In genomic region chr11:84720706-84721402, GRCh38 we compare ENCODE assay signal across 8 cellular contexts.
DNase-seq lines count a peak whose midpoint lies in the region; ATAC-seq, FAIRE-seq and TF ChIP-seq lines count a peak whose summit lies in the region.

No MANE protein-coding gene starts in this region.

- POLR2A ChIA-PET in HepG2 (lab: Yijun Ruan, JAX), result no interaction called here

- H3K4me3 ChIP-seq in liver (ENCODE audit: low read depth in 1 of 3, low read length in 3 of 3), result peak overlapping the region in 2 of 3 donors; percentile 41 to 59
- no peak overlapping the region for H3K4me3 ChIP-seq in HepG2 (replicated peaks in 1 of 3; ENCODE audit: insufficient read depth in 1 of 3, low read depth in 2 of 3, low read length in 3 of 3)
- peak overlapping the region; percentile 29 to 44 (median 35) for H3K4me3 ChIP-seq in right lobe of liver

- TF ChIP-seq EP300 in HepG2 (IDR thresholded peaks at IDR 0.05; ENCODE audit: low read depth in 2 of 2, low read length in 2 of 2) (no peak), HepG2 (CRISPR knock-in tag; IDR thresholded peaks at IDR 0.05; ENCODE audit: borderline replicate concordance) (no peak)

- H3K4me1 ChIP-seq in liver (ENCODE audit: control insufficient read depth in 4 of 4, insufficient read depth in 4 of 4, low read length in 3 of 4) (peaks cover 0 to 11% (median 8%) of the 10 kb centered on the region in 4 donors), HepG2 (ENCODE audit: insufficient read depth, low read length) (no peaks in the 10 kb centered on the region), right lobe of liver (peaks cover 0 to 5% (median 0%) of the 10 kb centered on the region in 4 donors)

- TF ChIP-seq POLR2A in HepG2 (IDR thresholded peaks at IDR 0.05; ENCODE audit: insufficient read depth in 1 of 2, low read depth in 2 of 2, low read length in 2 of 2), result no peak
- TF ChIP-seq POLR2A in right lobe of liver (IDR thresholded peaks at IDR 0.05), result no peak

- WGBS in liver, result 4% methylated on average over 29 of the region's 29 CpGs
- 21% methylated on average over 7 of the region's 29 CpGs for WGBS in HepG2 (ENCODE audit: low lambda C conversion rate)
- 3% methylated on average over 19 of the region's 29 CpGs for WGBS in right lobe of liver (ENCODE audit: insufficient coverage, low coverage, low lambda C conversion rate, missing lambda C conversion rate)

- H4K20me1 ChIP-seq in HepG2 (ENCODE audit: insufficient read depth, low read length), result no peaks in the 10 kb centered on the region

- intact Hi-C loops in HepG2 (cut with micrococcal nuclease; ENCODE audit: unreplicated experiment) (no loop called here), right lobe of liver (cut with DNase I) (no loop called here)

- H3K27ac ChIP-seq in liver (ENCODE audit: low read depth in 1 of 2, low read length in 2 of 2), result no peak overlapping the region
- no peak overlapping the region for H3K27ac ChIP-seq in HepG2 (ENCODE audit: extremely low read length, insufficient read depth, low read length)
- H3K27ac ChIP-seq in right lobe of liver, result no peak overlapping the region
- no peak overlapping the region for H3K27ac ChIP-seq in substantia nigra (ENCODE audit: low read depth, low read length, poor library complexity, severe bottlenecking)

- H3K9me3 ChIP-seq in liver (ENCODE audit: control insufficient read depth in 4 of 4, low read length in 3 of 4) (no peaks in the 10 kb centered on the region), HepG2 (ENCODE audit: low read length) (no peaks in the 10 kb centered on the region), right lobe of liver (no peaks in the 10 kb centered on the region)

- DNase-seq in HepG2 (ENCODE audit: low spot score) (no peak), astrocyte of the hippocampus (ENCODE audit: low read depth, low spot score) (peak; percentile 43), right lobe of liver (peak in 2 of 3 donors; percentile 28 to 57), substantia nigra (lab: John Stamatoyannopoulos, UW) (peak in 33 of 49 donors; percentile 4 to 92 (median 19)), RCC 7860 (ENCODE audit: low spot score) (no peak), GM19238 (ENCODE audit: insufficient read length, low spot score) (no peak), DMS153 (lab: John Stamatoyannopoulos, UW) (no peak)

- CTCF ChIA-PET in HepG2 (lab: Yijun Ruan, JAX; ENCODE audit: low intra/inter-chr PET ratio, low total read pairs), result no interaction called here

- no peak for TF ChIP-seq CTCF in liver (IDR thresholded peaks at IDR 0.05; ENCODE audit: low read depth, low read length, missing input control)
- no peak for TF ChIP-seq CTCF in HepG2 (CRISPR knock-in tag; IDR thresholded peaks at IDR 0.05)
- no peak for TF ChIP-seq CTCF in right lobe of liver (IDR thresholded peaks at IDR 0.05)

- in situ Hi-C loops in HepG2 (cut with HindIII; ENCODE audit: extremely low pct_ligation_motif_present, low pct_unique_long_range_greater_than_20kb), result no loop called here

- no TSS peak for BruUV-seq in HepG2 (replicated peaks; lab: Mats Ljungman, UMichigan)

- no peaks in the 10 kb centered on the region for H3K79me2 ChIP-seq in HepG2 (ENCODE audit: insufficient read depth, low read length)

- H3K4me2 ChIP-seq in HepG2 (ENCODE audit: low read depth, low read length), result no peak overlapping the region

- H3K36me3 ChIP-seq in liver (ENCODE audit: control insufficient read depth in 4 of 4, insufficient read depth in 3 of 4, low read depth in 1 of 4, low read length in 3 of 4), result no peaks in the 10 kb centered on the region
- no peaks in the 10 kb centered on the region for H3K36me3 ChIP-seq in HepG2 (replicated peaks in 1 of 2; ENCODE audit: control insufficient read depth in 1 of 2, insufficient read depth in 2 of 2, low read length in 2 of 2)
- H3K36me3 ChIP-seq in right lobe of liver, result no peaks in the 10 kb centered on the region

- no peak for TF ChIP-seq RAD21 in liver (IDR thresholded peaks at IDR 0.05)
- TF ChIP-seq RAD21 in HepG2 (CRISPR knock-in tag; IDR thresholded peaks at IDR 0.05), result no peak

- FAIRE-seq in HepG2 (lab: Jason Lieb, UNC) (no peak), RCC 7860 (lab: Jason Lieb, UNC) (no peak)

- no peak overlapping the region for H2AFZ ChIP-seq in HepG2 (ENCODE audit: low read length)

- H3K27me3 ChIP-seq in liver (ENCODE audit: control insufficient read depth in 4 of 4, insufficient read depth in 4 of 4, low read length in 3 of 4), result peaks cover 0 to 3% (median 0%) of the 10 kb centered on the region in 4 donors
- peaks cover 0 to 5% of the 10 kb centered on the region in 2 experiments; a peak in 1 of 5 replicates for H3K27me3 ChIP-seq in HepG2 (ENCODE audit: control insufficient read depth in 1 of 2, insufficient read depth in 2 of 2, low read length in 2 of 2)
- peaks cover 0 to 3% of the 10 kb centered on the region in 2 donors for H3K27me3 ChIP-seq in right lobe of liver

- ATAC-seq in HepG2 (no peak), right lobe of liver (peak; percentile 62 to 70 (median 68))

- no peak overlapping the region for H3K9ac ChIP-seq in liver (ENCODE audit: low read depth in 1 of 2, low read length in 2 of 2)
- H3K9ac ChIP-seq in HepG2 (ENCODE audit: insufficient read depth, low read depth, low read length), result no peak overlapping the region

TF ChIP-seq in liver, 16 proteins besides CTCF, POLR2A, EP300 and RAD21:
- TF ChIP-seq MAX (IDR thresholded peaks at IDR 0.05) (no peak), NR2F2 (IDR thresholded peaks at IDR 0.05) (no peak), HNF4A (conservative IDR thresholded peaks at IDR 0.05) (no peak), HNF4G (IDR thresholded peaks at IDR 0.05) (no peak), SP1 (IDR thresholded peaks at IDR 0.05) (no peak)

TF ChIP-seq in HepG2, 621 proteins besides CTCF, POLR2A, EP300 and RAD21:
- TF ChIP-seq ZNF773 (CRISPR knock-in tag; IDR thresholded peaks at IDR 0.05; ENCODE audit: borderline replicate concordance) (no peak), NCOA5 (CRISPR knock-in tag; IDR thresholded peaks at IDR 0.05) (no peak), DPF2 (CRISPR knock-in tag; IDR thresholded peaks at IDR 0.05; ENCODE audit: borderline replicate concordance, low read depth) (no peak)

Comparison
In these comparisons a context has a peak if more than half of its experiments do, and no peak if none do; other contexts are left out.
1. H3K4me3 ChIP-seq: peak in liver (2 of 3) and right lobe of liver (3 of 3); none in HepG2 (0 of 3).
2. DNase-seq: peak in astrocyte of the hippocampus (single experiment), right lobe of liver (2 of 3) and substantia nigra (33 of 49); none in HepG2 (single experiment), RCC 7860 (single experiment), GM19238 (single experiment) and DMS153 (single experiment).